Comparison of ENCODE assay signal across 1 cellular context in the genomic region with DNA sequence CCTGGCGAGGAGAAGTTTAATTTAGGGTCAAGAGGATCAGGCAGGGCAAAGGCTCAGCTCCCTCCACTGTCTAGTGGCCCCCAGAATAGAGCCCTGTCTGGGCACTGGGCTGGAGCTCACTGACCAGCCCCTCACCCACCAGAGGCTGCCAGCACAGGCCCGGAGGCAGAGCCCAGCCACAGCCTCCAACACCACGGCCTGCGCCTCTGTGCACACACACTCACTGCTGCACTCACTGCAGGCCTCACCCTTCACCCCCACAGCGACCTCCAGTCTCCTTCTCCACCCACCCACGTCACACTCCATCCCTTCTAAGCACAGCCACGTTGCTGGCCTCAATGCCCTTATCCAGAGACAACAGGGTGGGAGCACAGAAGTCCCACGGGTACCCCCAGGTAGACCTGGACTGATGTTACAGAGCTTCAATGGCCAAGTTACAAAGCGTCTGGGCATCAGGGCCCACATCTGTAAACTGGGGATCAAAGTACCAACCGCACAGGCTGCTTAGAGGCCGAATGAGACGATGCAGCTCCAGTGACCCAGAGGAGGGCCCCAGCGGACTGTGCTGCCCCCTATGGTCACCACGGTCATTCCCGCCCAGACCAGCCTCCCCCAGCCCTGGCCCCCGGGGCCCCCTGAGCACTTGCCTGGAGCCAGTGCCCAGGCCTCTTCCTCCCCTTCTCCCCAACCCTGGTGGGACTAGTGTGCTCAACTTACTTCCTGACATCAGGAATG.
TF ChIP-seq lines count a peak whose summit lies in the region.

No MANE protein-coding gene starts in this region.

TF ChIP-seq in WTC11, 78 proteins besides CTCF, POLR2A, EP300 and RAD21 (continued from another document):
- TF ChIP-seq, protein P1, sequence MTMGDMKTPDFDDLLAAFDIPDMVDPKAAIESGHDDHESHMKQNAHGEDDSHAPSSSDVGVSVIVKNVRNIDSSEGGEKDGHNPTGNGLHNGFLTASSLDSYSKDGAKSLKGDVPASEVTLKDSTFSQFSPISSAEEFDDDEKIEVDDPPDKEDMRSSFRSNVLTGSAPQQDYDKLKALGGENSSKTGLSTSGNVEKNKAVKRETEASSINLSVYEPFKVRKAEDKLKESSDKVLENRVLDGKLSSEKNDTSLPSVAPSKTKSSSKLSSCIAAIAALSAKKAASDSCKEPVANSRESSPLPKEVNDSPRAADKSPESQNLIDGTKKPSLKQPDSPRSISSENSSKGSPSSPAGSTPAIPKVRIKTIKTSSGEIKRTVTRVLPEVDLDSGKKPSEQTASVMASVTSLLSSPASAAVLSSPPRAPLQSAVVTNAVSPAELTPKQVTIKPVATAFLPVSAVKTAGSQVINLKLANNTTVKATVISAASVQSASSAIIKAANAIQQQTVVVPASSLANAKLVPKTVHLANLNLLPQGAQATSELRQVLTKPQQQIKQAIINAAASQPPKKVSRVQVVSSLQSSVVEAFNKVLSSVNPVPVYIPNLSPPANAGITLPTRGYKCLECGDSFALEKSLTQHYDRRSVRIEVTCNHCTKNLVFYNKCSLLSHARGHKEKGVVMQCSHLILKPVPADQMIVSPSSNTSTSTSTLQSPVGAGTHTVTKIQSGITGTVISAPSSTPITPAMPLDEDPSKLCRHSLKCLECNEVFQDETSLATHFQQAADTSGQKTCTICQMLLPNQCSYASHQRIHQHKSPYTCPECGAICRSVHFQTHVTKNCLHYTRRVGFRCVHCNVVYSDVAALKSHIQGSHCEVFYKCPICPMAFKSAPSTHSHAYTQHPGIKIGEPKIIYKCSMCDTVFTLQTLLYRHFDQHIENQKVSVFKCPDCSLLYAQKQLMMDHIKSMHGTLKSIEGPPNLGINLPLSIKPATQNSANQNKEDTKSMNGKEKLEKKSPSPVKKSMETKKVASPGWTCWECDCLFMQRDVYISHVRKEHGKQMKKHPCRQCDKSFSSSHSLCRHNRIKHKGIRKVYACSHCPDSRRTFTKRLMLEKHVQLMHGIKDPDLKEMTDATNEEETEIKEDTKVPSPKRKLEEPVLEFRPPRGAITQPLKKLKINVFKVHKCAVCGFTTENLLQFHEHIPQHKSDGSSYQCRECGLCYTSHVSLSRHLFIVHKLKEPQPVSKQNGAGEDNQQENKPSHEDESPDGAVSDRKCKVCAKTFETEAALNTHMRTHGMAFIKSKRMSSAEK (CRISPR knock-in tag; IDR thresholded peaks at IDR 0.05; ENCODE audit: borderline replicate concordance), result no peak
- TF ChIP-seq CBFB (CRISPR knock-in tag; IDR thresholded peaks at IDR 0.05; ENCODE audit: low read depth), result no peak
- TF ChIP-seq, protein P2, sequence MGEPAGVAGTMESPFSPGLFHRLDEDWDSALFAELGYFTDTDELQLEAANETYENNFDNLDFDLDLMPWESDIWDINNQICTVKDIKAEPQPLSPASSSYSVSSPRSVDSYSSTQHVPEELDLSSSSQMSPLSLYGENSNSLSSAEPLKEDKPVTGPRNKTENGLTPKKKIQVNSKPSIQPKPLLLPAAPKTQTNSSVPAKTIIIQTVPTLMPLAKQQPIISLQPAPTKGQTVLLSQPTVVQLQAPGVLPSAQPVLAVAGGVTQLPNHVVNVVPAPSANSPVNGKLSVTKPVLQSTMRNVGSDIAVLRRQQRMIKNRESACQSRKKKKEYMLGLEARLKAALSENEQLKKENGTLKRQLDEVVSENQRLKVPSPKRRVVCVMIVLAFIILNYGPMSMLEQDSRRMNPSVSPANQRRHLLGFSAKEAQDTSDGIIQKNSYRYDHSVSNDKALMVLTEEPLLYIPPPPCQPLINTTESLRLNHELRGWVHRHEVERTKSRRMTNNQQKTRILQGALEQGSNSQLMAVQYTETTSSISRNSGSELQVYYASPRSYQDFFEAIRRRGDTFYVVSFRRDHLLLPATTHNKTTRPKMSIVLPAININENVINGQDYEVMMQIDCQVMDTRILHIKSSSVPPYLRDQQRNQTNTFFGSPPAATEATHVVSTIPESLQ (CRISPR knock-in tag; IDR thresholded peaks at IDR 0.05), result no peak
- no peak for TF ChIP-seq GTF2I (CRISPR knock-in tag; conservative IDR thresholded peaks at IDR 0.05)
- TF ChIP-seq FOXJ3 (CRISPR knock-in tag; IDR thresholded peaks at IDR 0.05; ENCODE audit: borderline replicate concordance), result no peak
- no peak for TF ChIP-seq PRDM15 (CRISPR knock-in tag; IDR thresholded peaks at IDR 0.05)
- TF ChIP-seq ZNF317 (CRISPR knock-in tag; IDR thresholded peaks at IDR 0.05; ENCODE audit: borderline replicate concordance, low read depth), result no peak
- TF ChIP-seq KAT7 (CRISPR knock-in tag; IDR thresholded peaks at IDR 0.05; ENCODE audit: borderline replicate concordance), result no peak
- no peak for TF ChIP-seq ETV6 (CRISPR knock-in tag; IDR thresholded peaks at IDR 0.05)
- TF ChIP-seq JUN (CRISPR knock-in tag; IDR thresholded peaks at IDR 0.05), result no peak
TF ChIP-seq in WTC11: peak in this region for 0.
